In the genomic region with DNA sequence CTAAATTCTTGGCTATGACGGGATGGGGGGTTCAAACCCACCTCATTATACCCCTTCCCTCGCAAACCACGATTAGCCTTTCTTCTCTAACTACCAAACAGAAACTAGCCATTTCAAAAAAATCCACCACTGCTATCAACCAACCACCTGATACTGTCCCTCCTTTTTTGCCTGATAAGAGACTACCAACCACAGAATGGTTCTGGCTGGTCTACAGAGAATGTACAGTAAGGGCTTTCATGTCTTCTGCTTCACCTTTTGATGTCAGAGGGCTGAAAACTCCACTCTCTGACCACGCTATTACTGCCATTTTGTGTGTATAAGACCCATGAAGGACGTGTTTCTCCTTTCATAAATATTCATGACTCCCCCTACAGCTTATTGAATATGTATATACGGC, we compare ENCODE assay signal across 10 cellular contexts. TPM values are rescaled to one million over a fixed set of nuclear protein-coding genes. Genes with fewer than 3 reads are reported as not detected.
"Had no signal": no experiment of that assay in that cellular context is flagged by ENCODE, and none has a peak within 500 bp of the region (broad histone marks: within the 10 kb centered on the region; RNA-seq: fewer than 3 reads in every experiment).

No MANE protein-coding gene starts in this region.

- H3K4me2 ChIP-seq: KMS-11 had no signal

- H3K9ac ChIP-seq: GM23248, KMS-11 had no signal

- H2AFZ ChIP-seq: GM23248 had no signal

- DNase-seq: GM23248, GOT3, H9, HCEC 1CT, KBM-7 had no signal

- ATAC-seq: HepG2 had no signal

- H3K4me3 Mint-ChIP-seq: H9 had no signal

- H3K27ac Mint-ChIP-seq: H9, IgD-negative memory B cell had no signal

- H3K4me3 ChIP-seq: GM23248 had no signal

- H3K27ac ChIP-seq: GM23248, HL-60, KMS-11 had no signal

- H3K27me3 Mint-ChIP-seq: IgD-negative memory B cell had no signal

RNA-seq across cellular contexts. Expression of gene RIC3, which starts 19.1 kb away (rescaled TPM):
- total RNA-seq: GM23248, HepG2, HT1080 had no signal
